ENCODE assay signal across 1 cellular context in genomic region chr6:32190054-32190945, GRCh38.
A peak's percentile ranks its signal among the peaks of the same experiment; 100 is the strongest.
TF ChIP-seq lines count a peak whose summit lies in the region.

TSS of gene PBX2 (minus strand) at chr6:32190202. CDS start at chr6:32189915, 287 bp downstream.

TF ChIP-seq in HepG2, 621 proteins besides CTCF, POLR2A, EP300 and RAD21 (continued from another document and continues in another):
- TF ChIP-seq KDM5A (IDR thresholded peaks at IDR 0.05; ENCODE audit: borderline replicate concordance, low read length) = peak; percentile 75; the same call in 1 of the 2 replicates
- 0 out of 2 replicates have a peak, but pooled peaks have one; percentile 31 for TF ChIP-seq EED (CRISPR knock-in tag; IDR thresholded peaks at IDR 0.05)
- TF ChIP-seq, protein P1, sequence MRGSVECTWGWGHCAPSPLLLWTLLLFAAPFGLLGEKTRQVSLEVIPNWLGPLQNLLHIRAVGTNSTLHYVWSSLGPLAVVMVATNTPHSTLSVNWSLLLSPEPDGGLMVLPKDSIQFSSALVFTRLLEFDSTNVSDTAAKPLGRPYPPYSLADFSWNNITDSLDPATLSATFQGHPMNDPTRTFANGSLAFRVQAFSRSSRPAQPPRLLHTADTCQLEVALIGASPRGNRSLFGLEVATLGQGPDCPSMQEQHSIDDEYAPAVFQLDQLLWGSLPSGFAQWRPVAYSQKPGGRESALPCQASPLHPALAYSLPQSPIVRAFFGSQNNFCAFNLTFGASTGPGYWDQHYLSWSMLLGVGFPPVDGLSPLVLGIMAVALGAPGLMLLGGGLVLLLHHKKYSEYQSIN (CRISPR knock-in tag; IDR thresholded peaks at IDR 0.05; ENCODE audit: borderline replicate concordance) = no peak
- TF ChIP-seq HNF4A (CRISPR knock-in tag; IDR thresholded peaks at IDR 0.05) = no peak
- TF ChIP-seq, protein P2, sequence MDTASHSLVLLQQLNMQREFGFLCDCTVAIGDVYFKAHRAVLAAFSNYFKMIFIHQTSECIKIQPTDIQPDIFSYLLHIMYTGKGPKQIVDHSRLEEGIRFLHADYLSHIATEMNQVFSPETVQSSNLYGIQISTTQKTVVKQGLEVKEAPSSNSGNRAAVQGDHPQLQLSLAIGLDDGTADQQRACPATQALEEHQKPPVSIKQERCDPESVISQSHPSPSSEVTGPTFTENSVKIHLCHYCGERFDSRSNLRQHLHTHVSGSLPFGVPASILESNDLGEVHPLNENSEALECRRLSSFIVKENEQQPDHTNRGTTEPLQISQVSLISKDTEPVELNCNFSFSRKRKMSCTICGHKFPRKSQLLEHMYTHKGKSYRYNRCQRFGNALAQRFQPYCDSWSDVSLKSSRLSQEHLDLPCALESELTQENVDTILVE (CRISPR knock-in tag; IDR thresholded peaks at IDR 0.05) = peak; percentile 59; the same call in 1 of the 2 replicates
- 0 out of 2 replicates have a peak, but pooled peaks have one; percentile 14 for TF ChIP-seq ZNF3 (CRISPR knock-in tag; IDR thresholded peaks at IDR 0.05)
- no peak for TF ChIP-seq ZNF180 (CRISPR knock-in tag; IDR thresholded peaks at IDR 0.05; ENCODE audit: borderline replicate concordance, low read depth)
- TF ChIP-seq EEA1 (CRISPR knock-in tag; IDR thresholded peaks at IDR 0.05; ENCODE audit: borderline replicate concordance) = peak; percentile 25; the same call in 1 of the 2 replicates
- 0 out of 2 replicates have a peak, but pooled peaks have one; percentile 30 for TF ChIP-seq MIER2 (CRISPR knock-in tag; IDR thresholded peaks at IDR 0.05)
- peak; percentile 87 for TF ChIP-seq HNRNPK (IDR thresholded peaks at IDR 0.05; ENCODE audit: low read depth, low read length, poor library complexity, severe bottlenecking)
- TF ChIP-seq ZNF788 (CRISPR knock-in tag; IDR thresholded peaks at IDR 0.05; ENCODE audit: borderline replicate concordance) = peak; percentile 75; the same call in 1 of the 2 replicates
- TF ChIP-seq HNRNPH1 (optimal IDR thresholded peaks at IDR 0.05; ENCODE audit: low read depth, low read length) = peak; percentile 92
- TF ChIP-seq BORCS8-MEF2B (CRISPR knock-in tag; IDR thresholded peaks at IDR 0.05) = 0 out of 2 replicates have a peak, but pooled peaks have one; percentile 11
- TF ChIP-seq GABPB1 (CRISPR knock-in tag; IDR thresholded peaks at IDR 0.05) = peak; percentile 61
- TF ChIP-seq ZNF24 (IDR thresholded peaks at IDR 0.05) = no peak
- 0 out of 2 replicates have a peak, but pooled peaks have one; percentile 30 for TF ChIP-seq SP4 (CRISPR knock-in tag; IDR thresholded peaks at IDR 0.05)
- no peak for TF ChIP-seq SETDB1 (CRISPR knock-in tag; IDR thresholded peaks at IDR 0.05; ENCODE audit: borderline replicate concordance)
- no peak for TF ChIP-seq ZNF33B (CRISPR knock-in tag; IDR thresholded peaks at IDR 0.05)
- peak; percentile 5; the same call in 1 of the 2 replicates for TF ChIP-seq DPF2 (CRISPR knock-in tag; IDR thresholded peaks at IDR 0.05; ENCODE audit: borderline replicate concordance, low read depth)
- no peak; the same call in 1 of the 2 replicates for TF ChIP-seq THRA (CRISPR knock-in tag; IDR thresholded peaks at IDR 0.05; ENCODE audit: borderline replicate concordance)
- no peak for TF ChIP-seq ZNF605 (CRISPR knock-in tag; IDR thresholded peaks at IDR 0.05)
- no peak for TF ChIP-seq CBX2 (IDR thresholded peaks at IDR 0.05; ENCODE audit: low read depth, low read length)
- TF ChIP-seq CBX2 (CRISPR knock-in tag; IDR thresholded peaks at IDR 0.05; ENCODE audit: low read depth) = no peak
- peak; percentile 81 for TF ChIP-seq PCBP2 (optimal IDR thresholded peaks at IDR 0.05; ENCODE audit: low read depth, low read length, poor library complexity, severe bottlenecking)
- TF ChIP-seq NR0B2 (CRISPR knock-in tag; IDR thresholded peaks at IDR 0.05) = 0 out of 2 replicates have a peak, but pooled peaks have one; percentile 33
- peak; percentile 84; the same call in 1 of the 2 replicates for TF ChIP-seq ZBTB7A (CRISPR knock-in tag; IDR thresholded peaks at IDR 0.05)
- no peak for TF ChIP-seq ZNF101 (CRISPR knock-in tag; IDR thresholded peaks at IDR 0.05; ENCODE audit: borderline replicate concordance, low read depth)
- no peak for TF ChIP-seq ZNF557 (CRISPR knock-in tag; IDR thresholded peaks at IDR 0.05)
- TF ChIP-seq, protein P3, sequence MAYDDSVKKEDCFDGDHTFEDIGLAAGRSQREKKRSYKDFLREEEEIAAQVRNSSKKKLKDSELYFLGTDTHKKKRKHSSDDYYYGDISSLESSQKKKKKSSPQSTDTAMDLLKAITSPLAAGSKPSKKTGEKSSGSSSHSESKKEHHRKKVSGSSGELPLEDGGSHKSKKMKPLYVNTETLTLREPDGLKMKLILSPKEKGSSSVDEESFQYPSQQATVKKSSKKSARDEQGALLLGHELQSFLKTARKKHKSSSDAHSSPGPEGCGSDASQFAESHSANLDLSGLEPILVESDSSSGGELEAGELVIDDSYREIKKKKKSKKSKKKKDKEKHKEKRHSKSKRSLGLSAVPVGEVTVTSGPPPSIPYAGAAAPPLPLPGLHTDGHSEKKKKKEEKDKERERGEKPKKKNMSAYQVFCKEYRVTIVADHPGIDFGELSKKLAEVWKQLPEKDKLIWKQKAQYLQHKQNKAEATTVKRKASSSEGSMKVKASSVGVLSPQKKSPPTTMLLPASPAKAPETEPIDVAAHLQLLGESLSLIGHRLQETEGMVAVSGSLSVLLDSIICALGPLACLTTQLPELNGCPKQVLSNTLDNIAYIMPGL (CRISPR knock-in tag; IDR thresholded peaks at IDR 0.05; ENCODE audit: borderline replicate concordance in 1 of 2, low read depth in 1 of 2) = peak; percentile 11 to 75; a peak in 2 of 4 replicates
- TF ChIP-seq ZBTB38 (CRISPR knock-in tag; IDR thresholded peaks at IDR 0.05) = no peak
- TF ChIP-seq PLRG1 (conservative IDR thresholded peaks at IDR 0.05) = no peak
- no peak for TF ChIP-seq JUND (CRISPR knock-in tag; IDR thresholded peaks at IDR 0.05)
- TF ChIP-seq ERF (CRISPR knock-in tag; IDR thresholded peaks at IDR 0.05) = peak; percentile 36; the same call in 1 of the 2 replicates
- TF ChIP-seq TAF1 (CRISPR knock-in tag; IDR thresholded peaks at IDR 0.05) = peak; percentile 55
- TF ChIP-seq HNF1A (IDR thresholded peaks at IDR 0.05; ENCODE audit: low read depth) = no peak
- TF ChIP-seq HNF1A (CRISPR knock-in tag; IDR thresholded peaks at IDR 0.05; ENCODE audit: borderline replicate concordance) = peak; percentile 55; the same call in 1 of the 2 replicates
- TF ChIP-seq NFE2 (CRISPR knock-in tag; IDR thresholded peaks at IDR 0.05) = peak; percentile 33; the same call in 1 of the 2 replicates
- TF ChIP-seq NR2F6 (IDR thresholded peaks at IDR 0.05) = no peak
- TF ChIP-seq NR2F6 (CRISPR knock-in tag; IDR thresholded peaks at IDR 0.05) = peak; percentile 47; the same call in 1 of the 2 replicates
- TF ChIP-seq ZNF747 (CRISPR knock-in tag; IDR thresholded peaks at IDR 0.05; ENCODE audit: borderline replicate concordance) = 0 out of 2 replicates have a peak, but pooled peaks have one; percentile 39
- no peak for TF ChIP-seq SATB2 (CRISPR knock-in tag; IDR thresholded peaks at IDR 0.05)
- TF ChIP-seq KAT8 (CRISPR knock-in tag; IDR thresholded peaks at IDR 0.05) = peak; percentile 51; the same call in 1 of the 2 replicates
- TF ChIP-seq ZNF275 (CRISPR knock-in tag; IDR thresholded peaks at IDR 0.05; ENCODE audit: borderline replicate concordance) = peak; percentile 80; the same call in 1 of the 2 replicates
- no peak; the same call in 1 of the 2 replicates for TF ChIP-seq ZMYM4 (CRISPR knock-in tag; IDR thresholded peaks at IDR 0.05)
- 0 out of 2 replicates have a peak, but pooled peaks have one; percentile 47 for TF ChIP-seq CBFB (CRISPR knock-in tag; IDR thresholded peaks at IDR 0.05)
- no peak for TF ChIP-seq SCMH1 (CRISPR knock-in tag; IDR thresholded peaks at IDR 0.05; ENCODE audit: borderline replicate concordance)
- TF ChIP-seq USF2 (IDR thresholded peaks at IDR 0.05; ENCODE audit: low read depth, low read length) = no peak
- no peak for TF ChIP-seq USF2 (CRISPR knock-in tag; IDR thresholded peaks at IDR 0.05; ENCODE audit: borderline replicate concordance)
- peak; percentile 93 for TF ChIP-seq ZNF281 (CRISPR knock-in tag; IDR thresholded peaks at IDR 0.05; ENCODE audit: borderline replicate concordance)
- TF ChIP-seq GATA4 (IDR thresholded peaks at IDR 0.05; ENCODE audit: borderline replicate concordance, low read depth) = peak; percentile 62; the same call in 1 of the 2 replicates
- peak; percentile 38; the same call in 1 of the 2 replicates for TF ChIP-seq RBFOX2 (IDR thresholded peaks at IDR 0.05; ENCODE audit: low read depth, low read length)
